8 cellular contexts compared by ENCODE assay signal in the genomic region with DNA sequence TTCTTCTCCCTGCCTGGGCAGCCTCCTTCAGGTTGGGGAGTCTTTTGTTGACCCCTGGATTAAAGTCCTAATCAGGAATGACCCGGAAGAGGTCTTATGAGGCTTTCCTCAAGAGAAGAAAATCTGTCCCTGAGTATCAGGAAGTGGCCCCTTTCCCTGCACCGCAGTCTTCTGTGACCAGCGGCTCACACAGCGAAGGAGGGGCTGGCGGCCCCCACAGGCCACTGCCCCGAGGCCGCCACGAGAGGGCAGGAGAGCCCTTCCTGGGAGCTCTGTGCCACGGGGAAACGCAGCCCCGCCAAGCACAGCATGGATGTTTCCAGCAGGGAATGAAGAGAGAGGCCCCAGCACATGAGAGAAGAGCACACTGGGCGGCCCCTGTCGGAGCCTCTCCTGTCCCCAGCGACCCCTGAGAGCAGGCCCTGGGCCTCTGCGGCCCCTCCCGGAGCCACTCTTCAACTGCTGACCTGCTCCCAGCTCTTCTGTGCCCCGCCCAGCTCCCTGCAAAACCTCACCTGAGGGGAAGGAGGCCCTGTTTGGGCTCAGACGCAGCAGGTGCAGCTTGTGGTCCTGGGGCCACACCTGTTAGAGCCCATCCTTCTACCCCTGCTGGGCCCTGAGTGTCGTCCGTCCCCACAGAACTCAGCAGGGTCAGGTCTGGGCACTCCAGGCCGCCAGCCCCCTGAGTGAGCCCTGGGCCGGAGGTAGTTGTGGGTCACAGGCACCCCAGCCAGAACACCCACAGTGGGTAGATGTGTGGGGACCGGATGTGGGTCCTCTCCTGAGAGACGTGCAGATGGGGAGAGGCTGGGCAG. TPM values are rescaled to one million over a fixed set of nuclear protein-coding genes. Genes with fewer than 3 reads are reported as not detected.
DNase-seq lines count a peak whose midpoint lies in the region; ATAC-seq and TF ChIP-seq lines count a peak whose summit lies in the region.

No MANE protein-coding gene starts in this region.

- peaks cover 43 to 51% (median 46%) of the 10 kb centered on the region in 4 donors for H3K4me1 ChIP-seq in upper lobe of left lung

- peak; percentile 88 for TF ChIP-seq CTCF in GM12872 (IDR thresholded peaks at IDR 0.05; ENCODE audit: insufficient read depth, low read depth, low read length)
- TF ChIP-seq CTCF in upper lobe of left lung (IDR thresholded peaks at IDR 0.05) = peak; percentile 96 to 99 (median 98)

- H3K4me3 ChIP-seq in upper lobe of left lung = no peak overlapping the region

- H3K36me3 ChIP-seq in upper lobe of left lung = no peaks in the 10 kb centered on the region

- intact Hi-C loops in Right ventricle myocardium superior (cut with DNase I) = loop anchor here (1.0 kb wide), 1 partner anchor 147 kb away; no protein-coding TSS in a partner anchor
- intact Hi-C loops in posterior vena cava (cut with DNase I) = loop anchor here in 1 of 2 donors (2.0 kb wide), 1 partner anchor 146 kb away; no protein-coding TSS in a partner anchor

- no peaks in the 10 kb centered on the region for H3K9me3 ChIP-seq in upper lobe of left lung

- TF ChIP-seq EP300 in upper lobe of left lung (IDR thresholded peaks at IDR 0.05) = no peak

- peak overlapping the region; percentile 91 to 97 (median 93) for H3K27ac ChIP-seq in upper lobe of left lung

- peak; percentile 56 for DNase-seq in NCI-H1105 (lab: John Stamatoyannopoulos, UW)
- peak; percentile 62 for DNase-seq in T follicular helper cell (ENCODE audit: low read depth)
- peak; percentile 58 for DNase-seq in activated naive CD8-positive, alpha-beta T cell treated with anti-CD3 and anti-CD28 coated beads, Interleukin-2, amount 50 U/mL, for 16 hours (ENCODE audit: low read depth, low spot score)
- peak; percentile 92 for DNase-seq in Right ventricle myocardium superior
- peak; percentile 96 for DNase-seq in posterior vena cava (ENCODE audit: low spot score)
- peak; percentile 88 to 93 for DNase-seq in upper lobe of left lung

- 11 to 23% methylated on average over 13 to 20 of the region's 24 CpGs for WGBS in upper lobe of left lung, 2 donors

- TF ChIP-seq POLR2A in upper lobe of left lung (IDR thresholded peaks at IDR 0.05) = peak in 1 of 4 donors; percentile 12

- ATAC-seq in Right ventricle myocardium superior (ENCODE audit: poor library complexity) = peak; percentile 77
- peak; percentile 84 to 90 for ATAC-seq in upper lobe of left lung (ENCODE audit: low FRiP score in 2 of 2)
- ATAC-seq in GM18519 (IDR thresholded peaks at IDR 0.05; ENCODE audit: low FRiP score, unreplicated experiment) = no peak

- no peaks in the 10 kb centered on the region for H3K27me3 ChIP-seq in upper lobe of left lung

RNA-seq across cellular contexts. Expression of a gene that starts 4.9 kb away (rescaled TPM):
- total RNA-seq in Right ventricle myocardium superior (15.3 TPM), posterior vena cava (10 to 100 TPM; 27.1 to 27.4 TPM), upper lobe of left lung (10 to 100 TPM; 19.9 to 89.1 (median 32.5) TPM)
